In the genomic region with DNA sequence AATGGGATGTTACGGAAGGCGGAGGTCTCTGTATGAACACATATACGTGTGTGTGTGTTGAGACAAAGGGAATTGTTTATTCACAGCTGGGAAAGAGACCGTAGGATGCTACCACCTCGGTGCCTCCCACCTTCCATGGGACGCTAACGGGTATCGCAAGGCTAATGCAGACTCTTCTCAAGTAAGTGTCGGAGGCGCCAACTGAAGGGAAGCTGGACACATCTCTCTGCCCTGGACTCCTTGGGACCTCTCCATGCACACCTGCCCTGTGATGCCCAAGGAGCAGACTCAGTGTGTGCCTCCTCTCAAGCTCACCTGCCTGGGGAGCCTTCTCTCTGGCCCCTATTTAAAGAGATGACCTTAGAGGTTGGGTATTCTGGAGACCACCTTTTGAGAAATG, we compare ENCODE assay signal across 16 cellular contexts.
DNase-seq lines count a peak whose midpoint lies in the region; ATAC-seq and TF ChIP-seq lines count a peak whose summit lies in the region.
"Had no signal": no experiment of that assay in that cellular context is flagged by ENCODE, and none has a peak within 500 bp of the region (broad histone marks: within the 10 kb centered on the region; RNA-seq: fewer than 3 reads in every experiment).

No MANE protein-coding gene starts in this region.

- H3K9me3 Mint-ChIP-seq in activated T-helper 2 cell treated with anti-CD3 and anti-CD28 coated beads, Interferon-gamma antibody, Interleukin-2, Interleukin-4, amounts not matched to agents 10 μg/mL and 5 μg/mL and 100 μg/mL, durations not matched to agents 14 hours and 24 hours and 36 hours: no peaks in the 10 kb centered on the region
- H3K9me3 Mint-ChIP-seq in naive B cell: no peaks in the 10 kb centered on the region

- H3K27ac Mint-ChIP-seq in activated T-helper 2 cell treated with anti-CD3 and anti-CD28 coated beads, Interferon-gamma antibody, Interleukin-2, Interleukin-4, amounts not matched to agents 10 μg/mL and 5 μg/mL and 100 μg/mL, durations not matched to agents 14 hours and 24 hours and 36 hours: no peak overlapping the region
- H3K27ac Mint-ChIP-seq in naive B cell: peak overlapping the region in 3 of 6 donors; percentile 90 to 98 (median 96)

- TF ChIP-seq POLR2A in prostate gland (IDR thresholded peaks at IDR 0.05): no peak

- H3K4me3 ChIP-seq in right atrium auricular region (no peak overlapping the region), upper lobe of right lung (peak overlapping the region; percentile 65), prostate gland (no peak overlapping the region)
- H3K4me3 ChIP-seq: body of pancreas had no signal

- H3K27me3 ChIP-seq in right atrium auricular region: no peaks in the 10 kb centered on the region
- no peaks in the 10 kb centered on the region for H3K27me3 ChIP-seq in upper lobe of right lung
- no peaks in the 10 kb centered on the region for H3K27me3 ChIP-seq in prostate gland (replicated peaks; ENCODE audit: insufficient read depth)
- H3K27me3 ChIP-seq: body of pancreas, right lobe of liver, thyroid gland had no signal

- 94% methylated on average over 10 of the region's 10 CpGs for WGBS in prostate gland

- no peaks in the 10 kb centered on the region for H3K27me3 Mint-ChIP-seq in activated T-helper 2 cell treated with anti-CD3 and anti-CD28 coated beads, Interferon-gamma antibody, Interleukin-2, Interleukin-4, amounts not matched to agents 10 μg/mL and 5 μg/mL and 100 μg/mL, durations not matched to agents 14 hours and 24 hours and 36 hours (ENCODE audit: low read depth)
- H3K27me3 Mint-ChIP-seq in naive B cell: peaks cover 0 to 13% (median 8%) of the 10 kb centered on the region in 3 donors

- H3K9me3 ChIP-seq in right atrium auricular region (no peaks in the 10 kb centered on the region), upper lobe of right lung (no peaks in the 10 kb centered on the region), prostate gland (no peaks in the 10 kb centered on the region)
- H3K9me3 ChIP-seq: body of pancreas, neutrophil, right lobe of liver, thyroid gland had no signal

- no peak for TF ChIP-seq CTCF in right atrium auricular region (IDR thresholded peaks at IDR 0.05)
- TF ChIP-seq CTCF in upper lobe of right lung (IDR thresholded peaks at IDR 0.05): no peak
- TF ChIP-seq CTCF in prostate gland (IDR thresholded peaks at IDR 0.05): no peak

- ATAC-seq in left ventricle myocardium superior (no peak), naive B cell (ENCODE audit: low read depth in 2 of 2) (no peak), upper lobe of right lung (no peak)
- ATAC-seq: Right ventricle myocardium inferior had no signal

- POLR2A ChIA-PET in HEK293T (lab: Yijun Ruan, JAX): no interaction called here

- H3K4me3 Mint-ChIP-seq in activated T-helper 2 cell treated with anti-CD3 and anti-CD28 coated beads, Interferon-gamma antibody, Interleukin-2, Interleukin-4, amounts not matched to agents 10 μg/mL and 5 μg/mL and 100 μg/mL, durations not matched to agents 14 hours and 24 hours and 36 hours (ENCODE audit: low read depth): peak overlapping the region; percentile 86
- peak overlapping the region; percentile 92 to 99 (median 95) for H3K4me3 Mint-ChIP-seq in naive B cell

- intact Hi-C loops in left ventricle myocardium superior (cut with micrococcal nuclease) (no loop called here), upper lobe of right lung (cut with DNase I) (no loop called here), prostate gland (cut with DNase I) (no loop called here)
- intact Hi-C loops in activated T-helper 2 cell treated with anti-CD3 and anti-CD28 coated beads, Interferon-gamma antibody, Interleukin-2, Interleukin-4, amounts not matched to agents 10 μg/mL and 5 μg/mL and 100 μg/mL, durations not matched to agents 14 hours and 24 hours and 36 hours (cut with micrococcal nuclease): no loop called here

- peaks cover 0 to 7% of the 10 kb centered on the region in 2 donors for H3K4me1 ChIP-seq in right atrium auricular region
- H3K4me1 ChIP-seq in upper lobe of right lung: peaks cover 18% of the 10 kb centered on the region
- H3K4me1 ChIP-seq in prostate gland (replicated peaks): no peaks in the 10 kb centered on the region
- H3K4me1 ChIP-seq: body of pancreas, right lobe of liver had no signal

- H3K36me3 ChIP-seq in right atrium auricular region (no peaks in the 10 kb centered on the region), upper lobe of right lung (no peaks in the 10 kb centered on the region), prostate gland (no peaks in the 10 kb centered on the region)
- H3K36me3 ChIP-seq: neutrophil, right lobe of liver, thyroid gland had no signal

- CTCF ChIA-PET in HEK293T (lab: Yijun Ruan, JAX): no interaction called here

- DNase-seq in left ventricle myocardium superior (peak; percentile 9), right atrium auricular region (ENCODE audit: low spot score) (no peak), naive B cell (no peak), upper lobe of right lung (no peak), HEK293T (ENCODE audit: extremely low spot score) (no peak), NCI-H774 (lab: John Stamatoyannopoulos, UW) (no peak), prostate gland (ENCODE audit: low spot score) (no peak)
- DNase-seq in activated T-helper 2 cell treated with anti-CD3 and anti-CD28 coated beads, Interferon-gamma antibody, Interleukin-2, Interleukin-4, amounts not matched to agents 10 μg/mL and 5 μg/mL and 100 μg/mL, durations not matched to agents 14 hours and 24 hours and 36 hours (ENCODE audit: low spot score): no peak
- DNase-seq: activated gamma-delta T cell, body of pancreas, dermis blood vessel endothelial cell, H7, right lobe of liver, thyroid gland had no signal

- peaks cover 40% of the 10 kb centered on the region for H3K4me1 Mint-ChIP-seq in activated T-helper 2 cell treated with anti-CD3 and anti-CD28 coated beads, Interferon-gamma antibody, Interleukin-2, Interleukin-4, amounts not matched to agents 10 μg/mL and 5 μg/mL and 100 μg/mL, durations not matched to agents 14 hours and 24 hours and 36 hours (ENCODE audit: low read depth)
- H3K4me1 Mint-ChIP-seq in naive B cell: peaks cover 14 to 43% (median 17%) of the 10 kb centered on the region in 3 donors

- H3K27ac ChIP-seq in right atrium auricular region: no peak overlapping the region
- no peak overlapping the region for H3K27ac ChIP-seq in upper lobe of right lung
- H3K27ac ChIP-seq in prostate gland: no peak overlapping the region
- H3K27ac ChIP-seq: right lobe of liver, thyroid gland had no signal

- peaks cover 8% of the 10 kb centered on the region for H3K36me3 Mint-ChIP-seq in activated T-helper 2 cell treated with anti-CD3 and anti-CD28 coated beads, Interferon-gamma antibody, Interleukin-2, Interleukin-4, amounts not matched to agents 10 μg/mL and 5 μg/mL and 100 μg/mL, durations not matched to agents 14 hours and 24 hours and 36 hours (ENCODE audit: low read depth)
- H3K36me3 Mint-ChIP-seq in naive B cell: no peaks in the 10 kb centered on the region

TF ChIP-seq in HEK293T, 16 proteins besides CTCF, POLR2A, EP300 and RAD21:
- TF ChIP-seq, protein P1, sequence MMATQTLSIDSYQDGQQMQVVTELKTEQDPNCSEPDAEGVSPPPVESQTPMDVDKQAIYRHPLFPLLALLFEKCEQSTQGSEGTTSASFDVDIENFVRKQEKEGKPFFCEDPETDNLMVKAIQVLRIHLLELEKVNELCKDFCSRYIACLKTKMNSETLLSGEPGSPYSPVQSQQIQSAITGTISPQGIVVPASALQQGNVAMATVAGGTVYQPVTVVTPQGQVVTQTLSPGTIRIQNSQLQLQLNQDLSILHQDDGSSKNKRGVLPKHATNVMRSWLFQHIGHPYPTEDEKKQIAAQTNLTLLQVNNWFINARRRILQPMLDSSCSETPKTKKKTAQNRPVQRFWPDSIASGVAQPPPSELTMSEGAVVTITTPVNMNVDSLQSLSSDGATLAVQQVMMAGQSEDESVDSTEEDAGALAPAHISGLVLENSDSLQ (IDR thresholded peaks at IDR 0.05): no peak
- TF ChIP-seq ELF4 (IDR thresholded peaks at IDR 0.05) (no peak), NFRKB (IDR thresholded peaks at IDR 0.05) (no peak), LEF1 (IDR thresholded peaks at IDR 0.05; ENCODE audit: borderline replicate concordance) (no peak), SUZ12 (IDR thresholded peaks at IDR 0.05) (no peak), HDGF (IDR thresholded peaks at IDR 0.05; ENCODE audit: borderline replicate concordance) (no peak), FOXM1 (IDR thresholded peaks at IDR 0.05; ENCODE audit: borderline replicate concordance) (no peak), CTBP1 (IDR thresholded peaks at IDR 0.05; ENCODE audit: borderline replicate concordance) (no peak), ARNT (IDR thresholded peaks at IDR 0.05) (no peak), SP1 (IDR thresholded peaks at IDR 0.05) (no peak), BHLHE40 (IDR thresholded peaks at IDR 0.05; ENCODE audit: borderline replicate concordance) (no peak), FOXA1 (IDR thresholded peaks at IDR 0.05) (no peak), ZNF384 (IDR thresholded peaks at IDR 0.05) (no peak), FOXK2 (IDR thresholded peaks at IDR 0.05) (no peak), TARDBP (IDR thresholded peaks at IDR 0.05) (no peak), L3MBTL2 (conservative IDR thresholded peaks at IDR 0.05) (no peak)
TF ChIP-seq in HEK293T: peak in this region for 0.
